ENCODE assay signal across 16 cellular contexts in genomic region chr13:78258304-78258703, GRCh38.
DNase-seq lines count a peak whose midpoint lies in the region; ATAC-seq and TF ChIP-seq lines count a peak whose summit lies in the region.
"Had no signal": no experiment of that assay in that cellular context is flagged by ENCODE, and none has a peak within 500 bp of the region (broad histone marks: within the 10 kb centered on the region; RNA-seq: fewer than 3 reads in every experiment).

No MANE protein-coding gene starts in this region.

- 85% methylated on average over 3 of the region's 3 CpGs for WGBS in mammary epithelial cell (ENCODE audit: low coverage, missing lambda C conversion rate)

- H3K9me3 ChIP-seq in Loucy (ENCODE audit: insufficient read depth, low read depth, low read length) = peaks cover 6% of the 10 kb centered on the region; the same call in 1 of the 2 replicates
- no peaks in the 10 kb centered on the region for H3K9me3 ChIP-seq in neural progenitor cell (ENCODE audit: low read depth)
- H3K9me3 ChIP-seq in mammary epithelial cell (replicated peaks; ENCODE audit: insufficient read depth, low read length) = no peaks in the 10 kb centered on the region
- H3K9me3 ChIP-seq: BE2C had no signal

- H3K27ac ChIP-seq in GM23338 (ENCODE audit: low read depth) = no peak overlapping the region
- H3K27ac ChIP-seq in neural progenitor cell = no peak overlapping the region
- no peak overlapping the region for H3K27ac ChIP-seq in mammary epithelial cell (ENCODE audit: insufficient read depth, low read depth, low read length)

- TF ChIP-seq CTCF in GM23338 (conservative IDR thresholded peaks at IDR 0.05; ENCODE audit: low read depth in 2 of 2) = no peak
- TF ChIP-seq CTCF in Loucy (conservative IDR thresholded peaks at IDR 0.05; ENCODE audit: low read length) = no peak
- TF ChIP-seq CTCF in neural progenitor cell (IDR thresholded peaks at IDR 0.05) = no peak
- TF ChIP-seq CTCF in mammary epithelial cell (conservative IDR thresholded peaks at IDR 0.05 in 1 of 2, IDR thresholded peaks at IDR 0.05 in 1 of 2; ENCODE audit: extremely low read depth in 1 of 2, insufficient read depth in 1 of 2, low read depth in 1 of 2, low read length in 2 of 2) = no peak

- H3K79me2 ChIP-seq in GM23338 (replicated peaks; ENCODE audit: insufficient read depth) (no peaks in the 10 kb centered on the region), Loucy (ENCODE audit: insufficient read depth, low read length) (no peaks in the 10 kb centered on the region), neural progenitor cell (ENCODE audit: low read depth) (no peaks in the 10 kb centered on the region), mammary epithelial cell (ENCODE audit: insufficient read depth, low read length) (no peaks in the 10 kb centered on the region)

- H3K4me1 ChIP-seq in GM23338 (ENCODE audit: insufficient read depth) = peaks cover 7% of the 10 kb centered on the region; the same call in 1 of the 2 replicates
- H3K4me1 ChIP-seq in Loucy (ENCODE audit: insufficient read depth, low read length, poor library complexity, severe bottlenecking) = peaks cover 26% of the 10 kb centered on the region
- no peaks in the 10 kb centered on the region for H3K4me1 ChIP-seq in neural progenitor cell
- no peaks in the 10 kb centered on the region for H3K4me1 ChIP-seq in mammary epithelial cell (ENCODE audit: insufficient read depth, low read length)
- H3K4me1 ChIP-seq: BE2C had no signal

- peak; percentile 41; the same call in 2 of the 3 replicates for ATAC-seq in GM23338
- peak; percentile 87 for ATAC-seq in left colon
- ATAC-seq in HG03175 (IDR thresholded peaks at IDR 0.05; ENCODE audit: unreplicated experiment) = no peak

- no peak overlapping the region for H3K4me3 ChIP-seq in GM23338
- no peak overlapping the region for H3K4me3 ChIP-seq in Loucy (ENCODE audit: low read length, poor library complexity, severe bottlenecking)
- H3K4me3 ChIP-seq in neural progenitor cell = no peak overlapping the region
- H3K4me3 ChIP-seq in mammary epithelial cell (replicated peaks in 1 of 3; ENCODE audit: insufficient read depth in 1 of 3, low read depth in 2 of 3, low read length in 3 of 3) = no peak overlapping the region

- BruUV-seq in mammary epithelial cell (replicated peaks; lab: Mats Ljungman, UMichigan) = no TSS peak

- dilution Hi-C loops in mammary epithelial cell (cut with HindIII; ENCODE audit: low sequenced_read_pairs) = no loop called here

- no peak for DNase-seq in GM23338 (ENCODE audit: low spot score)
- no peak for DNase-seq in left colon
- no peak for DNase-seq in neural progenitor cell (ENCODE audit: low spot score)
- no peak for DNase-seq in mammary epithelial cell
- no peak for DNase-seq in activated T-cell treated with anti-CD3 and anti-CD28 coated beads, Interleukin-2, amount 50 U/mL, for 24 hours
- DNase-seq: ACHN; BE2C; C1 segment of cervical spinal cord; CD4-positive, CD25-positive, alpha-beta regulatory T cell; CD8-positive, alpha-beta memory T cell; DMS 273 treated with DMSO at 0.1 percent for 48 hours; DMS79; GDM1; H9 had no signal

- CTCF ChIA-PET in mammary epithelial cell (lab: Charles Lee; ENCODE audit: low non-redundant PET) = no interaction called here

- H3K27me3 Mint-ChIP-seq in GM23338 (ENCODE audit: insufficient read depth, low read depth, poor library complexity) (no peaks in the 10 kb centered on the region), neural progenitor cell (ENCODE audit: insufficient read depth, low read depth) (peaks cover 2% of the 10 kb centered on the region)
- no peaks in the 10 kb centered on the region for H3K27me3 Mint-ChIP-seq in activated T-cell treated with anti-CD3 and anti-CD28 coated beads, Interleukin-2, amount 50 U/mL, for 24 hours
- H3K27me3 Mint-ChIP-seq: CD4-positive, CD25-positive, alpha-beta regulatory T cell had no signal

- H3K27me3 ChIP-seq in GM23338 (ENCODE audit: insufficient read depth) (no peaks in the 10 kb centered on the region), Loucy (ENCODE audit: insufficient read depth, low read length, poor library complexity, severe bottlenecking) (no peaks in the 10 kb centered on the region), neural progenitor cell (no peaks in the 10 kb centered on the region), mammary epithelial cell (ENCODE audit: insufficient read depth, low read length) (no peaks in the 10 kb centered on the region)
- H3K27me3 ChIP-seq: BE2C had no signal

- H4K20me1 ChIP-seq in GM23338 (replicated peaks; ENCODE audit: insufficient read depth) = no peaks in the 10 kb centered on the region
- no peaks in the 10 kb centered on the region for H4K20me1 ChIP-seq in Loucy (ENCODE audit: insufficient read depth, low read length, poor library complexity, severe bottlenecking)
- no peaks in the 10 kb centered on the region for H4K20me1 ChIP-seq in neural progenitor cell (ENCODE audit: low read depth)
- H4K20me1 ChIP-seq in mammary epithelial cell (ENCODE audit: insufficient read depth, low read length) = no peaks in the 10 kb centered on the region

- H3K36me3 ChIP-seq in GM23338 (ENCODE audit: insufficient read depth) (no peaks in the 10 kb centered on the region), Loucy (ENCODE audit: insufficient read depth, low read length) (no peaks in the 10 kb centered on the region), neural progenitor cell (no peaks in the 10 kb centered on the region), mammary epithelial cell (ENCODE audit: insufficient read depth, low read length) (no peaks in the 10 kb centered on the region)
- H3K36me3 ChIP-seq: BE2C had no signal

- in situ Hi-C loops in mammary epithelial cell (cut with MboI; ENCODE audit: low sequenced_read_pairs in 2 of 2) = no loop called here

- no peak overlapping the region for H3K9ac ChIP-seq in Loucy (ENCODE audit: low read depth, low read length, poor library complexity, severe bottlenecking)
- no peak overlapping the region for H3K9ac ChIP-seq in neural progenitor cell
- no peak overlapping the region for H3K9ac ChIP-seq in mammary epithelial cell (ENCODE audit: insufficient read depth, low read length)

- H3K9me3 Mint-ChIP-seq in GM23338 (peaks cover 6% of the 10 kb centered on the region; the same call in 2 of the 3 replicates), neural progenitor cell (peaks cover 3% of the 10 kb centered on the region)
- H3K9me3 Mint-ChIP-seq in activated T-cell treated with anti-CD3 and anti-CD28 coated beads, Interleukin-2, amount 50 U/mL, for 24 hours = peaks cover 7% of the 10 kb centered on the region

- H3K9me2 ChIP-seq in GM23338 (ENCODE audit: insufficient read depth) (no peaks in the 10 kb centered on the region), Loucy (replicated peaks; ENCODE audit: low read depth, low read length) (no peaks in the 10 kb centered on the region)

- H3K4me2 ChIP-seq in GM23338 = peak overlapping the region; percentile 45; the same call in 1 of the 2 replicates
- H3K4me2 ChIP-seq in Loucy (ENCODE audit: low read depth, low read length, poor library complexity, severe bottlenecking) = no peak overlapping the region
- no peak overlapping the region for H3K4me2 ChIP-seq in neural progenitor cell
- no peak overlapping the region for H3K4me2 ChIP-seq in mammary epithelial cell (ENCODE audit: insufficient read depth, low read depth, low read length)

- H3K36me3 Mint-ChIP-seq in GM23338 (ENCODE audit: low read depth) (no peaks in the 10 kb centered on the region; the same call in 2 of the 3 replicates), neural progenitor cell (no peaks in the 10 kb centered on the region)
- H3K36me3 Mint-ChIP-seq in activated T-cell treated with anti-CD3 and anti-CD28 coated beads, Interleukin-2, amount 50 U/mL, for 24 hours (ENCODE audit: low read depth) = no peaks in the 10 kb centered on the region
- H3K36me3 Mint-ChIP-seq: CD4-positive, CD25-positive, alpha-beta regulatory T cell; CD8-positive, alpha-beta memory T cell had no signal

- H3K4me1 Mint-ChIP-seq in GM23338 = peaks cover 11% of the 10 kb centered on the region
- no peaks in the 10 kb centered on the region for H3K4me1 Mint-ChIP-seq in neural progenitor cell
- H3K4me1 Mint-ChIP-seq in activated T-cell treated with anti-CD3 and anti-CD28 coated beads, Interleukin-2, amount 50 U/mL, for 24 hours (ENCODE audit: low read depth) = no peaks in the 10 kb centered on the region
- H3K4me1 Mint-ChIP-seq: CD4-positive, CD25-positive, alpha-beta regulatory T cell; CD8-positive, alpha-beta memory T cell had no signal

- H3K27ac Mint-ChIP-seq in GM23338 (no peak overlapping the region), neural progenitor cell (no peak overlapping the region)
- no peak overlapping the region for H3K27ac Mint-ChIP-seq in activated T-cell treated with anti-CD3 and anti-CD28 coated beads, Interleukin-2, amount 50 U/mL, for 24 hours
- H3K27ac Mint-ChIP-seq: CD4-positive, CD25-positive, alpha-beta regulatory T cell; CD8-positive, alpha-beta memory T cell had no signal

- H3K4me3 Mint-ChIP-seq in GM23338 (no peak overlapping the region), neural progenitor cell (no peak overlapping the region)
- H3K4me3 Mint-ChIP-seq in activated T-cell treated with anti-CD3 and anti-CD28 coated beads, Interleukin-2, amount 50 U/mL, for 24 hours = no peak overlapping the region
- H3K4me3 Mint-ChIP-seq: CD4-positive, CD25-positive, alpha-beta regulatory T cell; CD8-positive, alpha-beta memory T cell; H9 had no signal

- H2AFZ ChIP-seq in GM23338 = no peak overlapping the region
- 0 out of 2 replicates have a peak overlapping the region, but pooled peaks have one; percentile 9 for H2AFZ ChIP-seq in Loucy (ENCODE audit: low read length)
- H2AFZ ChIP-seq in neural progenitor cell (replicated peaks) = peak overlapping the region; percentile 19
- H2AFZ ChIP-seq in mammary epithelial cell (ENCODE audit: low read depth, low read length) = no peak overlapping the region

- no peaks in the 10 kb centered on the region for H3F3A ChIP-seq in GM23338 (replicated peaks; ENCODE audit: low read depth)
- no peaks in the 10 kb centered on the region for H3F3A ChIP-seq in Loucy (ENCODE audit: low read depth)
- no peaks in the 10 kb centered on the region for H3F3A ChIP-seq in neural progenitor cell (ENCODE audit: low read depth)

- intact Hi-C loops in left colon (cut with DNase I, micrococcal nuclease) (no loop called here), mammary epithelial cell (cut with micrococcal nuclease) (no loop called here)

TF ChIP-seq in GM23338, 12 proteins besides CTCF, POLR2A, EP300 and RAD21 (continues in another document):
- TF ChIP-seq ZNF114 (CRISPR knock-in tag; IDR thresholded peaks at IDR 0.05) (no peak), ETS1 (IDR thresholded peaks at IDR 0.05) (no peak), EZH2phosphoT487 (IDR thresholded peaks at IDR 0.05; ENCODE audit: unreplicated experiment) (no peak)

Comparison
In these comparisons a context has a peak if more than half of its experiments do, and no peak if none do; other contexts are left out.
1. H2AFZ ChIP-seq: peak in Loucy (single experiment) and neural progenitor cell (single experiment); none in GM23338 (single experiment) and mammary epithelial cell (single experiment).